ENCODE assay signal across 10 cellular contexts in the genomic region with DNA sequence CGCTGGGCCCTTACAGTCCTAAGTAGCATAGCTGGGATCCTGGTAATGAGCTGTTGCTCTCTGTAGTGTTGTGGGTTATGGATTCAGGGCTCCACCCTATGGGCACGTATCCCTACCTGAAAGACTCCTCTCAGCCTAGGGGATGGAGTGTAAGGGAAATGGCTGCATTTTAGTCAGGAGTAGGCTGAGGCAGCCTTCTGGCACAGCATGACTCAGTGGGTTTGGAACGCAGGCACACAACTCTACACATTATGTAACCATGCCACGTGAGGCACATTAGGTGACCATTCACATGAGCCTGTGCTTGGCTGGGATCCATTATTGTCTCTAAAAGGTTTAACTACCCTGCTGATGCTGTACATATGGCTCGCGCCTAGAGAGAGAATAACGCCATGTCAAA. TPM values are rescaled to one million over a fixed set of nuclear protein-coding genes. Genes with fewer than 3 reads are reported as not detected.
DNase-seq lines count a peak whose midpoint lies in the region; ATAC-seq and TF ChIP-seq lines count a peak whose summit lies in the region.
"Had no signal": no experiment of that assay in that cellular context is flagged by ENCODE, and none has a peak within 500 bp of the region (broad histone marks: within the 10 kb centered on the region; RNA-seq: fewer than 3 reads in every experiment).

No MANE protein-coding gene starts in this region.

- peak; percentile 94 for ATAC-seq in foreskin keratinocyte
- ATAC-seq in GM19455 (IDR thresholded peaks at IDR 0.05; ENCODE audit: unreplicated experiment): no peak
- no peak for ATAC-seq in HG03097 (IDR thresholded peaks at IDR 0.05; ENCODE audit: low FRiP score, unreplicated experiment)

- H3K27ac ChIP-seq in HEK293 (ENCODE audit: extremely low read depth, low read depth, low read length) (no peak overlapping the region), adrenal gland (peak overlapping the region in 3 of 5 donors; percentile 29 to 89 (median 64)), foreskin keratinocyte (peak overlapping the region; percentile 25)

- DNase-seq in 8988T (peak; percentile 41), adrenal gland (peak; percentile 59 to 90 (median 83)), foreskin keratinocyte (peak; percentile 92 to 96), CD14-positive monocyte (ENCODE audit: low spot score) (no peak), KG1 (lab: John Stamatoyannopoulos, UW) (no peak)
- DNase-seq: H7, T-helper 9 cell had no signal

- H3K4me1 ChIP-seq in HEK293 (ENCODE audit: control insufficient read depth, insufficient read depth, low read length) (0 out of 2 replicates have a peak, but pooled peaks cover 4% of the 10 kb centered on the region), adrenal gland (replicated peaks in 1 of 2) (peaks cover 0 to 6% of the 10 kb centered on the region in 2 donors), foreskin keratinocyte (peaks cover 4% of the 10 kb centered on the region)

- TF ChIP-seq CTCF in HEK293 (tag by site-specific recombination; IDR thresholded peaks at IDR 0.05) (no peak), adrenal gland (IDR thresholded peaks at IDR 0.05) (no peak), foreskin keratinocyte (conservative IDR thresholded peaks at IDR 0.05) (peak; percentile 53), CD14-positive monocyte (IDR thresholded peaks at IDR 0.05) (no peak)

- POLR2A ChIA-PET in HEK293 (lab: Yijun Ruan, JAX): no interaction called here

- H3K27ac Mint-ChIP-seq in CD14-positive monocyte: peak overlapping the region in 1 of 7 donors; percentile 20

- H3K9me3 ChIP-seq in HEK293 (ENCODE audit: control insufficient read depth, insufficient read depth, low read depth, low read length) (no peaks in the 10 kb centered on the region), adrenal gland (replicated peaks in 1 of 3) (no peaks in the 10 kb centered on the region)

- H3K27me3 ChIP-seq in adrenal gland (no peaks in the 10 kb centered on the region), foreskin keratinocyte (no peaks in the 10 kb centered on the region)

- H3K4me1 Mint-ChIP-seq in CD14-positive monocyte: no peaks in the 10 kb centered on the region

- no peak overlapping the region for H3K4me3 Mint-ChIP-seq in CD14-positive monocyte

- peaks cover 54 to 55% of the 10 kb centered on the region in 2 donors for H3K36me3 Mint-ChIP-seq in CD14-positive monocyte

- CTCF ChIA-PET in HEK293 (lab: Yijun Ruan, JAX): interaction anchor here (0.6 kb wide), 1 partner anchor 9 kb away, joined by 3 read pairs; no protein-coding TSS in a partner anchor

- H3K27me3 Mint-ChIP-seq in CD14-positive monocyte (ENCODE audit: low read depth in 3 of 3): no peaks in the 10 kb centered on the region

- 81 to 85% (median 83%) methylated on average over 5 to 7 of the region's 7 CpGs for WGBS in adrenal gland, 4 donors

- intact Hi-C loops in adrenal gland (cut with DNase I) (no loop called here), CD14-positive monocyte (cut with micrococcal nuclease) (no loop called here)

- H3K9me3 Mint-ChIP-seq in CD14-positive monocyte: peaks cover 0 to 3% (median 2%) of the 10 kb centered on the region in 7 donors

- H3K36me3 ChIP-seq in HEK293 (ENCODE audit: control insufficient read depth in 2 of 2, insufficient read depth in 1 of 2, low read length in 2 of 2): peaks cover 0 to 83% of the 10 kb centered on the region in 2 experiments; a peak in 2 of 3 replicates
- peaks cover 0 to 22% of the 10 kb centered on the region in 2 donors for H3K36me3 ChIP-seq in adrenal gland (replicated peaks in 1 of 2)

- H3K4me3 ChIP-seq in HEK293 (ENCODE audit: low read depth, low read length): no peak overlapping the region
- no peak overlapping the region for H3K4me3 ChIP-seq in adrenal gland

- no peak for TF ChIP-seq POLR2A in adrenal gland (IDR thresholded peaks at IDR 0.05)

TF ChIP-seq in HEK293, 187 proteins besides CTCF, POLR2A, EP300 and RAD21:
- TF ChIP-seq ZNF335 (tag by site-specific recombination; conservative IDR thresholded peaks at IDR 0.05) (no peak), ZNF2 (tag by site-specific recombination; IDR thresholded peaks at IDR 0.05) (no peak), ZBTB17 (tag by site-specific recombination; IDR thresholded peaks at IDR 0.05) (0 out of 2 replicates have a peak, but pooled peaks have one; percentile 30)
- TF ChIP-seq, protein P1, sequence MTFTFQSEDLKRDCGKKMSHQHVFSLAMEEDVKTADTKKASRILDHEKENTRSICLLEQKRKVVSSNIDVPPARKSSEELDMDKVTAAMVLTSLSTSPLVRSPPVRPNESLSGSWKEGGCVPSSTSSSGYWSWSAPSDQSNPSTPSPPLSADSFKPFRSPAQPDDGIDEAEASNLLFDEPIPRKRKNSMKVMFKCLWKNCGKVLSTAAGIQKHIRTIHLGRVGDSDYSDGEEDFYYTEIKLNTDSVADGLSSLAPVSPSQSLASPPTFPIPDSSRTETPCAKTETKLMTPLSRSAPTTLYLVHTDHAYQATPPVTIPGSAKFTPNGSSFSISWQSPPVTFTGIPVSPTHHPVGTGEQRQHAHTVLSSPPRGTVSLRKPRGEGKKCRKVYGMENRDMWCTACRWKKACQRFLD (tag by site-specific recombination; IDR thresholded peaks at IDR 0.05): no peak

RNA-seq across cellular contexts. Expression of a gene that starts 27.8 kb away (rescaled TPM):
- total RNA-seq in adrenal gland (100 to 1,000 TPM in 5 of 8 donors, 10 to 100 TPM in 3; 94.2 to 166 (median 115) TPM), foreskin keratinocyte (60.3 and 61.8 TPM in 2 replicates)
- polyA plus RNA-seq in adrenal gland (100 to 1,000 TPM; 129 to 141 (median 139) TPM), foreskin keratinocyte (86.3 and 90.4 TPM in 2 replicates), CD14-positive monocyte (10 to 100 TPM; 42.6 to 59.9 TPM)

Comparison
In these comparisons a context has a peak if more than half of its experiments do, and no peak if none do; other contexts are left out.
1. DNase-seq: peak in 8988T (single experiment), adrenal gland (7 of 7) and foreskin keratinocyte (2 of 2); none in CD14-positive monocyte (single experiment) and KG1 (single experiment).